Comparison of ENCODE assay signal across 13 cellular contexts in genomic region chr1:235882816-235883215, GRCh38. TPM values are rescaled to one million over a fixed set of nuclear protein-coding genes. Genes with fewer than 3 reads are reported as not detected.
DNase-seq lines count a peak whose midpoint lies in the region; ATAC-seq, FAIRE-seq and TF ChIP-seq lines count a peak whose summit lies in the region.
"Had no signal": no experiment of that assay in that cellular context is flagged by ENCODE, and none has a peak within 500 bp of the region (broad histone marks: within the 10 kb centered on the region; RNA-seq: fewer than 3 reads in every experiment).

No MANE protein-coding gene starts in this region.

- TF ChIP-seq EP300 in GM12878 (IDR thresholded peaks at IDR 0.05; ENCODE audit: borderline replicate concordance in 1 of 2, control insufficient read depth in 1 of 2, low read depth in 2 of 2, low read length in 2 of 2): no peak

- SMC1A ChIA-PET in GM12878 (lab: Charles Lee; ENCODE audit: uncharacterized antibody, unreplicated experiment): interaction anchor here (0.8 to 6.0 kb wide), 18 partner anchors 8 to 116 kb away, joined by 3 to 84 read pairs (median 6); partner anchors contain the start of gene LYST

- no peak for TF ChIP-seq CTCF in GM12878 (IDR thresholded peaks at IDR 0.05 in 2 of 3, conservative IDR thresholded peaks at IDR 0.05 in 1 of 3; ENCODE audit: control insufficient read depth in 2 of 3, extremely low read depth in 1 of 3, insufficient read depth in 1 of 3, low read depth in 3 of 3, low read length in 3 of 3)
- TF ChIP-seq CTCF in liver (IDR thresholded peaks at IDR 0.05; ENCODE audit: low read depth, low read length, missing input control): no peak
- no peak for TF ChIP-seq CTCF in tibial artery (IDR thresholded peaks at IDR 0.05)
- no peak for TF ChIP-seq CTCF in D721Med (IDR thresholded peaks at IDR 0.05; ENCODE audit: insufficient read depth, missing control alignments)

- H3K9me3 ChIP-seq in GM12878 (replicated peaks; ENCODE audit: control insufficient read depth, insufficient read depth, low read length) (no peaks in the 10 kb centered on the region; the same call in 2 of the 3 replicates), liver (ENCODE audit: control insufficient read depth in 4 of 4, low read length in 3 of 4) (no peaks in the 10 kb centered on the region), tibial artery (no peaks in the 10 kb centered on the region)
- H3K9me3 ChIP-seq: HAP-1 had no signal

- H3K27me3 Mint-ChIP-seq in activated CD4-positive, alpha-beta T cell treated with anti-CD3 and anti-CD28 coated beads, Interleukin-2, amount 10 ng/mL, durations not matched to agents 24 days and 14 days: no peaks in the 10 kb centered on the region
- H3K27me3 Mint-ChIP-seq in activated CD4-positive, alpha-beta T cell treated with anti-CD3 and anti-CD28 coated beads, Interleukin-2, amount 10 ng/mL, durations not matched to agents 7 days and 5 days: no peaks in the 10 kb centered on the region

- no peak; the same call in 2 of the 3 replicates for ATAC-seq in GM12878
- no peak for ATAC-seq in GM18907 (IDR thresholded peaks at IDR 0.05; ENCODE audit: unreplicated experiment)

- H3K4me3 ChIP-seq in GM12878 (peak overlapping the region; percentile 33), liver (ENCODE audit: low read depth in 1 of 3, low read length in 3 of 3) (peak overlapping the region; percentile 28 to 64 (median 36)), tibial artery (peak overlapping the region; percentile 21 to 35)
- H3K4me3 ChIP-seq: HAP-1 had no signal

- H3K9me3 Mint-ChIP-seq in activated CD4-positive, alpha-beta T cell treated with anti-CD3 and anti-CD28 coated beads, Interleukin-2, amount 10 ng/mL, durations not matched to agents 24 days and 14 days: no peaks in the 10 kb centered on the region
- no peaks in the 10 kb centered on the region for H3K9me3 Mint-ChIP-seq in activated CD4-positive, alpha-beta T cell treated with anti-CD3 and anti-CD28 coated beads, Interleukin-2, amount 10 ng/mL, durations not matched to agents 7 days and 5 days

- H3K27me3 ChIP-seq in GM12878 (replicated peaks in 1 of 2; ENCODE audit: control insufficient read depth in 2 of 2, insufficient read depth in 2 of 2, low read length in 1 of 2): no peaks in the 10 kb centered on the region
- no peaks in the 10 kb centered on the region for H3K27me3 ChIP-seq in liver (ENCODE audit: control insufficient read depth in 4 of 4, insufficient read depth in 4 of 4, low read length in 3 of 4)
- H3K27me3 ChIP-seq in tibial artery: no peaks in the 10 kb centered on the region

- H3K4me2 ChIP-seq in GM12878 (ENCODE audit: control insufficient read depth, insufficient read depth): peak overlapping the region; percentile 30

- no peaks in the 10 kb centered on the region for H4K20me1 ChIP-seq in GM12878 (ENCODE audit: control insufficient read depth, insufficient read depth)

- CTCF ChIA-PET in activated CD4-positive, alpha-beta T cell treated with anti-CD3 and anti-CD28 coated beads, Interleukin-2, amount 10 ng/mL, durations not matched to agents 7 days and 5 days (lab: Charles Lee): interaction anchor here (0.9 to 1.1 kb wide), 3 partner anchors 13 to 41 kb away, joined by 3 to 4 read pairs (median 3); no protein-coding TSS in a partner anchor
- CTCF ChIA-PET in GM12878 (lab: Yijun Ruan, JAX): interaction anchor here (0.6 to 2.3 kb wide), 6 partner anchors 13 to 89 kb away, joined by 3 to 10 read pairs (median 4); no protein-coding TSS in a partner anchor

- H3K36me3 ChIP-seq in GM12878 (ENCODE audit: control insufficient read depth in 2 of 2, insufficient read depth in 2 of 2, low read length in 1 of 2) (no peaks in the 10 kb centered on the region), liver (ENCODE audit: control insufficient read depth in 4 of 4, insufficient read depth in 3 of 4, low read depth in 1 of 4, low read length in 3 of 4) (no peaks in the 10 kb centered on the region), tibial artery (no peaks in the 10 kb centered on the region)
- H3K36me3 ChIP-seq: HAP-1 had no signal

- TF ChIP-seq POLR2A in GM12878 (IDR thresholded peaks at IDR 0.05; ENCODE audit: low read depth, low read length): no peak

- peak overlapping the region; percentile 79 for H3K27ac Mint-ChIP-seq in activated CD4-positive, alpha-beta T cell treated with anti-CD3 and anti-CD28 coated beads, Interleukin-2, amount 10 ng/mL, durations not matched to agents 24 days and 14 days
- no peak overlapping the region for H3K27ac Mint-ChIP-seq in activated CD4-positive, alpha-beta T cell treated with anti-CD3 and anti-CD28 coated beads, Interleukin-2, amount 10 ng/mL, durations not matched to agents 7 days and 5 days

- no TSS peak for BruUV-seq in GM12878 (replicated peaks; lab: Mats Ljungman, UMichigan)

- peaks cover 8% of the 10 kb centered on the region for H3K36me3 Mint-ChIP-seq in activated CD4-positive, alpha-beta T cell treated with anti-CD3 and anti-CD28 coated beads, Interleukin-2, amount 10 ng/mL, durations not matched to agents 24 days and 14 days (ENCODE audit: low read depth)
- no peaks in the 10 kb centered on the region for H3K36me3 Mint-ChIP-seq in activated CD4-positive, alpha-beta T cell treated with anti-CD3 and anti-CD28 coated beads, Interleukin-2, amount 10 ng/mL, durations not matched to agents 7 days and 5 days (ENCODE audit: low read depth)

- TF ChIP-seq RAD21 in GM12878 (IDR thresholded peaks at IDR 0.05; ENCODE audit: insufficient read depth, low read depth, low read length) (no peak), liver (IDR thresholded peaks at IDR 0.05) (no peak)

- H3K27ac ChIP-seq in GM12878 (ENCODE audit: control insufficient read depth, insufficient read depth) (peak overlapping the region; percentile 71), liver (ENCODE audit: low read depth in 1 of 2, low read length in 2 of 2) (peak overlapping the region; percentile 75 to 78), tibial artery (peak overlapping the region; percentile 63 to 66)

- H3K4me3 Mint-ChIP-seq in activated CD4-positive, alpha-beta T cell treated with anti-CD3 and anti-CD28 coated beads, Interleukin-2, amount 10 ng/mL, durations not matched to agents 24 days and 14 days: peak overlapping the region; percentile 65
- H3K4me3 Mint-ChIP-seq in activated CD4-positive, alpha-beta T cell treated with anti-CD3 and anti-CD28 coated beads, Interleukin-2, amount 10 ng/mL, durations not matched to agents 7 days and 5 days: no peak overlapping the region

- DNase-seq in activated CD4-positive, alpha-beta T cell treated with anti-CD3 and anti-CD28 coated beads, Interleukin-2, amount 10 ng/mL, durations not matched to agents 24 days and 14 days: no peak
- no peak for DNase-seq in activated CD4-positive, alpha-beta T cell treated with anti-CD3 and anti-CD28 coated beads, Interleukin-2, amount 10 ng/mL, durations not matched to agents 7 days and 5 days
- no peak for DNase-seq in GM12878 (ENCODE audit: low read depth, low spot score)
- DNase-seq in tibial artery: no peak
- no peak for DNase-seq in D721Med (ENCODE audit: insufficient read length, low spot score)
- no peak for DNase-seq in SW480 (ENCODE audit: low spot score)
- DNase-seq: effector CD8-positive, alpha-beta T cell; SIG-M5; stimulated activated CD4-positive, alpha-beta T cell treated with anti-CD3 and anti-CD28 coated beads, Interleukin-12 subunit alpha, Interleukin-12 subunit beta, amount 100 ng/mL, for 4 hours had no signal

- H2AFZ ChIP-seq in GM12878 (ENCODE audit: control insufficient read depth, low read depth, low read length): no peak overlapping the region; the same call in 1 of the 2 replicates

- H3K9ac ChIP-seq in GM12878 (ENCODE audit: control insufficient read depth, insufficient read depth, low read length): peak overlapping the region; percentile 19
- peak overlapping the region in 1 of 2 donors; percentile 17 for H3K9ac ChIP-seq in liver (ENCODE audit: low read depth in 1 of 2, low read length in 2 of 2)

- H3K79me2 ChIP-seq in GM12878 (ENCODE audit: control insufficient read depth, insufficient read depth, low read length): peaks cover 40% of the 10 kb centered on the region

- intact Hi-C loops in activated CD4-positive, alpha-beta T cell treated with anti-CD3 and anti-CD28 coated beads, Interleukin-2, amount 10 ng/mL, durations not matched to agents 24 days and 14 days (cut with micrococcal nuclease): loop anchor here (1.0 kb wide), 1 partner anchor 10 kb away; no protein-coding TSS in a partner anchor
- intact Hi-C loops in GM12878 (cut with micrococcal nuclease; ENCODE audit: unreplicated experiment) (loop anchor here (5.0 kb wide), 2 partner anchors 69 to 114 kb away; no protein-coding TSS in a partner anchor), tibial artery (cut with DNase I; ENCODE audit: low total_unique reads) (no loop called here)

- RAD21 ChIA-PET in GM12878 (lab: Charles Lee; ENCODE audit: unreplicated experiment): interaction anchor here (0.8 to 8.3 kb wide), 10 partner anchors 10 to 117 kb away, joined by 3 to 52 read pairs (median 4); partner anchors contain the start of gene LYST

- FAIRE-seq in GM12878 (lab: Jason Lieb, UNC): no peak
- no peak for FAIRE-seq in D721Med (lab: Jason Lieb, UNC)
- FAIRE-seq: kidney had no signal

- WGBS in GM12878 (ENCODE audit: insufficient coverage, insufficient replicate concordance, low lambda C conversion rate, missing lambda C conversion rate): 59% methylated on average over 6 of the region's 6 CpGs
- 35% methylated on average over 6 of the region's 6 CpGs for WGBS in liver

- in situ Hi-C loops in GM12878 (cut with MboI): loop anchor here (10.0 kb wide), 2 partner anchors 272 to 402 kb away; partner anchors contain the start of gene ERO1B

- peaks cover 35% of the 10 kb centered on the region for H3K4me1 ChIP-seq in GM12878 (ENCODE audit: control insufficient read depth, insufficient read depth, low read length)
- H3K4me1 ChIP-seq in liver (ENCODE audit: control insufficient read depth in 4 of 4, insufficient read depth in 4 of 4, low read length in 3 of 4): peaks cover 0 to 22% (median 13%) of the 10 kb centered on the region in 4 donors
- H3K4me1 ChIP-seq in tibial artery: peaks cover 0 to 18% (median 13%) of the 10 kb centered on the region in 4 donors
- H3K4me1 ChIP-seq: HAP-1 had no signal

- POLR2A ChIA-PET in activated CD4-positive, alpha-beta T cell treated with anti-CD3 and anti-CD28 coated beads, Interleukin-2, amount 10 ng/mL, durations not matched to agents 7 days and 5 days (lab: Charles Lee): no interaction called here
- POLR2A ChIA-PET in GM12878 (lab: Charles Lee): interaction anchor here (1.2 to 6.0 kb wide), 5 partner anchors 10 to 72 kb away, joined by 4 to 64 read pairs (median 5); partner anchors contain the start of gene LYST

- peaks cover 57% of the 10 kb centered on the region for H3K4me1 Mint-ChIP-seq in activated CD4-positive, alpha-beta T cell treated with anti-CD3 and anti-CD28 coated beads, Interleukin-2, amount 10 ng/mL, durations not matched to agents 24 days and 14 days
- H3K4me1 Mint-ChIP-seq in activated CD4-positive, alpha-beta T cell treated with anti-CD3 and anti-CD28 coated beads, Interleukin-2, amount 10 ng/mL, durations not matched to agents 7 days and 5 days: peaks cover 38% of the 10 kb centered on the region

RNA-seq across cellular contexts. Expression of gene LYST, which starts 16.1 kb away (rescaled TPM):
- total RNA-seq in activated CD4-positive, alpha-beta T cell treated with anti-CD3 and anti-CD28 coated beads, Interleukin-2, amount 10 ng/mL, durations not matched to agents 24 days and 14 days: 94.5 and 106 TPM in 2 replicates
- 10 to 100 TPM; 24.7 to 26.8 TPM for total RNA-seq in activated CD4-positive, alpha-beta T cell treated with anti-CD3 and anti-CD28 coated beads, Interleukin-2, amount 10 ng/mL, durations not matched to agents 7 days and 5 days
- 162 and 169 TPM in 2 replicates for total RNA-seq in GM12878 (2013; cell fraction: nucleolus; rRNA removed)
- 8.8 and 9.7 TPM in 2 replicates for total RNA-seq in GM12878 (2014; rRNA removed)
- total RNA-seq in GM12878 (2014; rRNA removed; fragmentation: Illumina TruSeq; extraction: Trizol): 6.5 and 7.9 TPM in 2 replicates
- 6.5 and 9.7 TPM in 2 replicates for total RNA-seq in GM12878 (2021)
- polyA plus RNA-seq in GM12878 (2011; ENCODE audit: low read depth): 2.3 TPM
- 28.1 and 34.2 TPM in 2 replicates for polyA plus RNA-seq in GM12878 (2011; rRNA removed)
- polyA plus RNA-seq in GM12878 (2011; cell fraction: cytosol; rRNA removed): 14.0 and 15.9 TPM in 2 replicates
- 30.5 and 30.7 TPM in 2 replicates for polyA plus RNA-seq in GM12878 (2011; cell fraction: nucleus; rRNA removed)
- polyA plus RNA-seq in GM12878 (2012): 4.2 and 4.3 TPM in 2 replicates
- 6.1 and 12.4 TPM in 2 replicates for polyA plus RNA-seq in GM12878 (2014; fragmentation: Illumina TruSeq; extraction: Trizol)
- 1 to 10 TPM; 3.7 to 5.2 TPM for polyA plus RNA-seq in GM12878 (2014; fragmentation: Nextera tagmentation; extraction: Ambion mirVana)
- polyA plus RNA-seq in GM12878 (2014; rRNA removed): 4.1 and 4.8 TPM in 2 replicates
- 1 to 10 TPM; 3.3 to 3.9 TPM for polyA plus RNA-seq in GM12878 (2016; fragmentation: Nextera tagmentation; extraction: Ambion mirVana)
- polyA minus RNA-seq in GM12878 (2011; rRNA and poly(A)+ RNA removed): 91.2 and 123 TPM in 2 replicates
- 13.1 and 15.3 TPM in 2 replicates for polyA minus RNA-seq in GM12878 (2011; cell fraction: cytosol; rRNA and poly(A)+ RNA removed)
- 94.7 and 122 TPM in 2 replicates for polyA minus RNA-seq in GM12878 (2011; cell fraction: nucleus; rRNA and poly(A)+ RNA removed)
- 10 to 100 TPM; 19.9 to 45.9 TPM for total RNA-seq in liver
- polyA plus RNA-seq in liver: 1 to 10 TPM; 3.4 to 8.4 TPM
